22 cellular contexts compared by ENCODE assay signal in genomic region chr3:137772231-137772617, GRCh38. TPM values are rescaled to one million over a fixed set of nuclear protein-coding genes. Genes with fewer than 3 reads are reported as not detected.
"Had no signal": no experiment of that assay in that cellular context is flagged by ENCODE, and none has a peak within 500 bp of the region (broad histone marks: within the 10 kb centered on the region; RNA-seq: fewer than 3 reads in every experiment).

No MANE protein-coding gene starts in this region.

- H3K36me3 ChIP-seq: ovary, right lobe of liver, thyroid gland had no signal

- H3K4me3 ChIP-seq: ovary, right lobe of liver had no signal

- H3K9me3 Mint-ChIP-seq: activated naive CD8-positive, alpha-beta T cell treated with anti-CD3 and anti-CD28 coated beads for 36 hours; activated T-cell treated with anti-CD3 and anti-CD28 coated beads, Interleukin-2, amount 50 U/mL, for 72 hours; stimulated activated effector memory CD8-positive, alpha-beta T cell treated with anti-CD3 and anti-CD28 coated beads, Interleukin-12 subunit alpha, Interleukin-12 subunit beta, amount 100 ng/mL, for 72 hours had no signal

- H3K27ac ChIP-seq: ovary, right lobe of liver, thyroid gland had no signal

- H3K9me3 ChIP-seq: ovary, right lobe of liver, thyroid gland had no signal

- ATAC-seq: activated T-cell treated with anti-CD3 and anti-CD28 coated beads, Interleukin-2, amount 50 U/mL, for 72 hours; left ventricle myocardium superior; naive thymus-derived CD4-positive, alpha-beta T cell; right lobe of liver; stimulated activated effector memory CD8-positive, alpha-beta T cell treated with anti-CD3 and anti-CD28 coated beads, Interleukin-12 subunit alpha, Interleukin-12 subunit beta, amount 100 ng/mL, for 72 hours had no signal

- H3K4me3 Mint-ChIP-seq: stimulated activated effector memory CD8-positive, alpha-beta T cell treated with anti-CD3 and anti-CD28 coated beads, Interleukin-12 subunit alpha, Interleukin-12 subunit beta, amount 100 ng/mL, for 72 hours had no signal

- H3K27me3 ChIP-seq: ovary had no signal

- H3K36me3 Mint-ChIP-seq: activated naive CD8-positive, alpha-beta T cell treated with anti-CD3 and anti-CD28 coated beads for 36 hours; stimulated activated effector memory CD8-positive, alpha-beta T cell treated with anti-CD3 and anti-CD28 coated beads, Interleukin-12 subunit alpha, Interleukin-12 subunit beta, amount 100 ng/mL, for 72 hours had no signal

- DNase-seq: activated CD4-positive, alpha-beta T cell treated with anti-CD3 and anti-CD28 coated beads, Interleukin-2, amount 50 U/mL, for 1 hour; activated gamma-delta T cell treated with Interleukin-2 at 50 U/mL for 16 hours; activated naive CD8-positive, alpha-beta T cell treated with anti-CD3 and anti-CD28 coated beads for 36 hours; activated T-cell treated with anti-CD3 and anti-CD28 coated beads, Interleukin-2, amount 50 U/mL, for 72 hours; amygdala; dermis blood vessel endothelial cell; erythroblast; foreskin melanocyte; naive thymus-derived CD4-positive, alpha-beta T cell; ovary; right lobe of liver; small intestine; stimulated activated CD4-positive, alpha-beta T cell treated with anti-CD3 and anti-CD28 coated beads, Interleukin-4, amount 100 ng/mL, for 24 hours; T1000; thyroid gland had no signal

- H3K27ac Mint-ChIP-seq: activated naive CD8-positive, alpha-beta T cell treated with anti-CD3 and anti-CD28 coated beads for 36 hours; activated T-cell treated with anti-CD3 and anti-CD28 coated beads, Interleukin-2, amount 50 U/mL, for 72 hours; stimulated activated effector memory CD8-positive, alpha-beta T cell treated with anti-CD3 and anti-CD28 coated beads, Interleukin-12 subunit alpha, Interleukin-12 subunit beta, amount 100 ng/mL, for 72 hours had no signal

RNA-seq across cellular contexts. Expression of gene SOX14, which starts 8.1 kb away (rescaled TPM):
- total RNA-seq: activated naive CD8-positive, alpha-beta T cell treated with anti-CD3 and anti-CD28 coated beads for 36 hours; activated T-cell treated with anti-CD3 and anti-CD28 coated beads, Interleukin-2, amount 50 U/mL, for 72 hours; cardiac septum; dermis blood vessel endothelial cell; kidney epithelial cell; left ventricle myocardium superior; mononuclear cell; naive thymus-derived CD4-positive, alpha-beta T cell; ovary; right lobe of liver; T-helper 1 cell treated with Interleukin-12 subunit alpha and Interleukin-12 subunit beta and Interleukin-4 antibody, amounts not matched to agents 30 ng/mL and 1 ng/mL, for 36 hours; thyroid gland; ureter had no signal
- polyA plus RNA-seq: naive thymus-derived CD4-positive, alpha-beta T cell; ovary; small intestine had no signal
